Comparison of ENCODE assay signal across 11 cellular contexts in genomic region chr14:53148612-53149202, GRCh38. TPM values are rescaled to one million over a fixed set of nuclear protein-coding genes. Genes with fewer than 3 reads are reported as not detected.
DNase-seq lines count a peak whose midpoint lies in the region; ATAC-seq and TF ChIP-seq lines count a peak whose summit lies in the region.
"Had no signal": no experiment of that assay in that cellular context is flagged by ENCODE, and none has a peak within 500 bp of the region (broad histone marks: within the 10 kb centered on the region; RNA-seq: fewer than 3 reads in every experiment).

No MANE protein-coding gene starts in this region.

- H3K4me1 Mint-ChIP-seq in T-helper 2 cell treated with Interferon-gamma antibody and Interleukin-4, amounts not matched to agents 5 μg/mL and 100 μg/mL, for 36 hours (ENCODE audit: low read depth): peaks cover 60% of the 10 kb centered on the region
- peaks cover 49 to 76% (median 70%) of the 10 kb centered on the region in 7 donors for H3K4me1 Mint-ChIP-seq in naive thymus-derived CD4-positive, alpha-beta T cell

- H3K27ac ChIP-seq in naive thymus-derived CD4-positive, alpha-beta T cell (ENCODE audit: low read depth, low read length): no peak overlapping the region
- H3K27ac ChIP-seq: right atrium auricular region, suprapubic skin had no signal

- H3K36me3 Mint-ChIP-seq in T-helper 2 cell treated with Interferon-gamma antibody and Interleukin-4, amounts not matched to agents 5 μg/mL and 100 μg/mL, for 36 hours (ENCODE audit: low read depth): peaks cover 36% of the 10 kb centered on the region
- H3K36me3 Mint-ChIP-seq in naive thymus-derived CD4-positive, alpha-beta T cell: peaks cover 3 to 40% (median 10%) of the 10 kb centered on the region in 5 donors

- peaks cover 5% of the 10 kb centered on the region for H3K9me3 Mint-ChIP-seq in T-helper 2 cell treated with Interferon-gamma antibody and Interleukin-4, amounts not matched to agents 5 μg/mL and 100 μg/mL, for 36 hours
- H3K9me3 Mint-ChIP-seq in naive thymus-derived CD4-positive, alpha-beta T cell: peaks cover 0 to 8% (median 0%) of the 10 kb centered on the region in 11 donors

- intact Hi-C loops in naive thymus-derived CD4-positive, alpha-beta T cell (cut with micrococcal nuclease): loop anchor here in 1 of 2 donors (2.0 kb wide), 1 partner anchor 14 kb away; no protein-coding TSS in a partner anchor

- H3K4me3 Mint-ChIP-seq in T-helper 2 cell treated with Interferon-gamma antibody and Interleukin-4, amounts not matched to agents 5 μg/mL and 100 μg/mL, for 36 hours: peak overlapping the region; percentile 99
- peak overlapping the region in 9 of 10 donors; percentile 1 to 99 (median 76) for H3K4me3 Mint-ChIP-seq in naive thymus-derived CD4-positive, alpha-beta T cell

- peak; percentile 27 for ATAC-seq in GM18870 (IDR thresholded peaks at IDR 0.05; ENCODE audit: unreplicated experiment)
- ATAC-seq in naive thymus-derived CD4-positive, alpha-beta T cell: no peak
- ATAC-seq in GM21526 (IDR thresholded peaks at IDR 0.05; ENCODE audit: low FRiP score, unreplicated experiment): no peak
- ATAC-seq in HG02623 (IDR thresholded peaks at IDR 0.05; ENCODE audit: unreplicated experiment): no peak

- no peak for TF ChIP-seq CTCF in GM06990 (IDR thresholded peaks at IDR 0.05; ENCODE audit: insufficient read depth, low read length, poor library complexity, severe bottlenecking)

- CTCF ChIA-PET in naive thymus-derived CD4-positive, alpha-beta T cell (lab: Charles Lee): interaction anchor here (1.3 kb wide), 1 partner anchor 95 kb away, joined by 3 read pairs; no protein-coding TSS in a partner anchor

- no peaks in the 10 kb centered on the region for H3K36me3 ChIP-seq in GM06990 (ENCODE audit: control insufficient read depth, insufficient read depth, low read length)
- peaks cover 0 to 10% (median 0%) of the 10 kb centered on the region in 3 experiments for H3K36me3 ChIP-seq in naive thymus-derived CD4-positive, alpha-beta T cell (ENCODE audit: control insufficient read depth in 2 of 3, insufficient read depth in 3 of 3, low read length in 3 of 3)
- H3K36me3 ChIP-seq: right atrium auricular region, suprapubic skin had no signal

- DNase-seq in GM06990 (ENCODE audit: extremely low read depth, insufficient read length): peak; percentile 57
- no peak for DNase-seq in T-helper 2 cell treated with Interferon-gamma antibody and Interleukin-4, amounts not matched to agents 5 μg/mL and 100 μg/mL, for 36 hours (ENCODE audit: low spot score)
- no peak for DNase-seq in naive thymus-derived CD4-positive, alpha-beta T cell
- no peak for DNase-seq in DMS153 treated with DMSO at 0.1 percent for 48 hours (lab: John Stamatoyannopoulos, UW; ENCODE audit: unreplicated experiment)
- DNase-seq: activated gamma-delta T cell, NCI-H510A treated with DMSO at 0.1 percent for 48 hours had no signal

- peak overlapping the region; percentile 68 for H3K27ac Mint-ChIP-seq in T-helper 2 cell treated with Interferon-gamma antibody and Interleukin-4, amounts not matched to agents 5 μg/mL and 100 μg/mL, for 36 hours
- peak overlapping the region in 7 of 9 donors; percentile 1 to 63 (median 42) for H3K27ac Mint-ChIP-seq in naive thymus-derived CD4-positive, alpha-beta T cell

- peak overlapping the region; percentile 98 for H3K4me3 ChIP-seq in GM06990 (replicated peaks; ENCODE audit: low read depth, low read length)
- H3K4me3 ChIP-seq in naive thymus-derived CD4-positive, alpha-beta T cell (ENCODE audit: low read length): no peak overlapping the region
- H3K4me3 ChIP-seq: right atrium auricular region, suprapubic skin had no signal

- POLR2A ChIA-PET in naive thymus-derived CD4-positive, alpha-beta T cell (lab: Charles Lee): interaction anchor here (1.1 kb wide), 2 partner anchors 40 to 95 kb away, joined by 3 to 4 read pairs; no protein-coding TSS in a partner anchor

- H3K4me1 ChIP-seq in naive thymus-derived CD4-positive, alpha-beta T cell (ENCODE audit: control insufficient read depth in 2 of 2, insufficient read depth in 2 of 2, low read length in 2 of 2): peaks cover 39 to 43% of the 10 kb centered on the region in 2 donors

- no peaks in the 10 kb centered on the region for H3K27me3 ChIP-seq in GM06990 (replicated peaks; ENCODE audit: control insufficient read depth, insufficient read depth, low read length)
- H3K27me3 ChIP-seq in naive thymus-derived CD4-positive, alpha-beta T cell (ENCODE audit: control insufficient read depth in 2 of 2, insufficient read depth in 2 of 2, low read length in 2 of 2): no peaks in the 10 kb centered on the region
- H3K27me3 ChIP-seq: right atrium auricular region, suprapubic skin had no signal

- no peaks in the 10 kb centered on the region for H3K9me3 ChIP-seq in naive thymus-derived CD4-positive, alpha-beta T cell (ENCODE audit: control insufficient read depth in 2 of 3, low read length in 3 of 3)
- H3K9me3 ChIP-seq: right atrium auricular region, suprapubic skin had no signal

- H3K27me3 Mint-ChIP-seq in T-helper 2 cell treated with Interferon-gamma antibody and Interleukin-4, amounts not matched to agents 5 μg/mL and 100 μg/mL, for 36 hours (ENCODE audit: low read depth): no peaks in the 10 kb centered on the region
- H3K27me3 Mint-ChIP-seq in naive thymus-derived CD4-positive, alpha-beta T cell: no peaks in the 10 kb centered on the region

RNA-seq across cellular contexts. Expression of gene DDHD1, which starts 4.4 kb away (rescaled TPM):
- total RNA-seq in naive thymus-derived CD4-positive, alpha-beta T cell: 100 to 1,000 TPM in 1 of 5 experiments, 10 to 100 TPM in 4; 46.7 to 103 (median 55.5) TPM
- 1 to 10 TPM; 6.7 to 7.0 TPM for polyA plus RNA-seq in naive thymus-derived CD4-positive, alpha-beta T cell
